ENCODE assay signal across 1 cellular context in the genomic region with DNA sequence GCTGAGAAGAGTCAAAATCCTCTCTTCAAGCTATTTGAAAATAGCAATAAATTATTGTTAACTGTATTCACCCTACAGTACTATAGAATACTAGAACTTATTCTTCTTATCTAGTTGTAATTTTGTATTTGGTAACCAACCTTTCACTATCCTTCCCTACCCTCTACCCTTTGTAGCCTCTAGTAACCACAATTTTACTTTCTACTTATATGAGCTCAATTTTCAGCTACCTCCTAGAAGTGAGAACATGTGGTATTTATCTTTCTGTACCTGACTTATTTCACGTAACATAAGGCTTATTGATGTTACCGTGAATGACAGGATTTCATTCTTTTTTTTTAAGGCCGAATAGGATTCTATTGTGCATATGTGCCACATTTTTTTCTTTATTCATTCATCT.
TF ChIP-seq lines count a peak whose summit lies in the region.

No MANE protein-coding gene starts in this region.

TF ChIP-seq in WTC11, 78 proteins besides CTCF, POLR2A, EP300 and RAD21 (continued from another document):
- TF ChIP-seq SOX15 (CRISPR knock-in tag; IDR thresholded peaks at IDR 0.05): no peak
- TF ChIP-seq TEAD1 (CRISPR knock-in tag; IDR thresholded peaks at IDR 0.05): no peak
- no peak for TF ChIP-seq CREB1 (CRISPR knock-in tag; IDR thresholded peaks at IDR 0.05)
- TF ChIP-seq TEAD4 (CRISPR knock-in tag; IDR thresholded peaks at IDR 0.05): no peak
- TF ChIP-seq FOXK1 (CRISPR knock-in tag; IDR thresholded peaks at IDR 0.05): no peak
